8 cellular contexts compared by ENCODE assay signal in genomic region chr2:55050133-55050994, GRCh38. TPM values are rescaled to one million over a fixed set of nuclear protein-coding genes. Genes with fewer than 3 reads are reported as not detected.
DNase-seq lines count a peak whose midpoint lies in the region; ATAC-seq, FAIRE-seq and TF ChIP-seq lines count a peak whose summit lies in the region.

TSS of gene RTN4 (minus strand) at chr2:55050451. CDS start at chr2:55050300, 151 bp downstream.

- ATAC-seq in GM21515 (IDR thresholded peaks at IDR 0.05; ENCODE audit: unreplicated experiment) = peak; percentile 87

- H3K27ac Mint-ChIP-seq in endothelial cell (ENCODE audit: unreplicated experiment) = peak within 1 kb of the TSS; percentile 95
- H3K27ac Mint-ChIP-seq in mesothelial cell of epicardium = peak within 1 kb of the TSS; percentile 99

- H3K4me3 Mint-ChIP-seq in endothelial cell (ENCODE audit: unreplicated experiment) (peak within 1 kb of the TSS; percentile 100), mesothelial cell of epicardium (peak within 1 kb of the TSS; percentile 96)

- no peak for FAIRE-seq in D721Med (lab: Jason Lieb, UNC)

- peak within 1 kb of the TSS; percentile 98 for H3K9ac ChIP-seq in OCI-LY3 (ENCODE audit: low read length)

- H3K4me1 Mint-ChIP-seq in endothelial cell (ENCODE audit: unreplicated experiment) (peaks cover 39% of the 10 kb centered on the region), mesothelial cell of epicardium (peaks cover 42% of the 10 kb centered on the region)

- H3K27me3 Mint-ChIP-seq in endothelial cell (ENCODE audit: unreplicated experiment) (peaks cover 11% of the 10 kb centered on the region), mesothelial cell of epicardium (ENCODE audit: low read depth) (no peaks in the 10 kb centered on the region)

- H3K36me3 Mint-ChIP-seq in endothelial cell (ENCODE audit: low read depth, unreplicated experiment) (peaks cover 4% of the 10 kb centered on the region), mesothelial cell of epicardium (no peaks in the 10 kb centered on the region)

- H3K79me2 ChIP-seq in OCI-LY3 (ENCODE audit: low read length) = peaks cover 47% of the 10 kb centered on the region

- peak within 1 kb of the TSS; percentile 55; the same call in 1 of the 2 replicates for H2AFZ ChIP-seq in OCI-LY3 (ENCODE audit: low read depth, low read length)

- H3K9me3 ChIP-seq in OCI-LY3 (ENCODE audit: insufficient read depth, low read length) = no peaks in the 10 kb centered on the region

- H3K9me3 Mint-ChIP-seq in endothelial cell (ENCODE audit: unreplicated experiment) = no peaks in the 10 kb centered on the region
- no peaks in the 10 kb centered on the region for H3K9me3 Mint-ChIP-seq in mesothelial cell of epicardium

- H3K27ac ChIP-seq in OCI-LY3 (ENCODE audit: low read length) = peak within 1 kb of the TSS; percentile 87

- H3K4me1 ChIP-seq in OCI-LY3 (ENCODE audit: low read length) = peaks cover 49% of the 10 kb centered on the region

- peaks cover 24% of the 10 kb centered on the region for H4K20me1 ChIP-seq in OCI-LY3 (ENCODE audit: insufficient read depth, low read length)

- H3K27me3 ChIP-seq in OCI-LY3 (ENCODE audit: low read depth, low read length) = no peaks in the 10 kb centered on the region

- H3K4me3 ChIP-seq in OCI-LY3 (ENCODE audit: low read length) = peak within 1 kb of the TSS; percentile 97

- H3K36me3 ChIP-seq in OCI-LY3 (replicated peaks; ENCODE audit: low read depth, low read length) = no peaks in the 10 kb centered on the region

- DNase-seq in D721Med (ENCODE audit: insufficient read length, low spot score) = peak; percentile 89
- DNase-seq in HuH-7 (ENCODE audit: low spot score) = peak; percentile 99
- peak; percentile 97 for DNase-seq in activated CD8-positive, alpha-beta memory T cell treated with anti-CD3 and anti-CD28 coated beads, Interleukin-2, amount 50 U/mL, for 48 hours
- DNase-seq in endothelial cell (ENCODE audit: low spot score) = peak; percentile 92
- peak; percentile 93 to 96 for DNase-seq in mesothelial cell of epicardium (ENCODE audit: low spot score in 2 of 2, unreplicated experiment in 2 of 2)
- peak; percentile 99 for DNase-seq in stimulated activated CD8-positive, alpha-beta memory T cell treated with anti-CD3 and anti-CD28 coated beads, Interleukin-15, amount 100 ng/mL, for 48 hours (ENCODE audit: low read depth in 2 of 2)

- H3K4me2 ChIP-seq in OCI-LY3 (ENCODE audit: low read length) = peak within 1 kb of the TSS; percentile 84

- no peak for TF ChIP-seq CTCF in D721Med (IDR thresholded peaks at IDR 0.05; ENCODE audit: insufficient read depth, missing control alignments)
- TF ChIP-seq CTCF in OCI-LY3 (IDR thresholded peaks at IDR 0.05; ENCODE audit: low read depth, low read length) = no peak
- no peak for TF ChIP-seq CTCF in endothelial cell (IDR thresholded peaks at IDR 0.05; ENCODE audit: unreplicated experiment)
- TF ChIP-seq CTCF in mesothelial cell of epicardium (IDR thresholded peaks at IDR 0.05; ENCODE audit: unreplicated experiment) = no peak

RNA-seq across cellular contexts. Expression of gene RTN4, which starts in this region (rescaled TPM):
- total RNA-seq in endothelial cell (ENCODE audit: unreplicated experiment) (264 TPM), mesothelial cell of epicardium (173 to 179 TPM (median 178 TPM) in 3 replicates)

Comparison
In these comparisons a context has a peak if more than half of its experiments do, and no peak if none do; other contexts are left out.
1. Peak in every context shown above with its lines: DNase-seq, ATAC-seq, H3K4me3 ChIP-seq and H3K27ac ChIP-seq.